In genomic region chr19:50315773-50316448, GRCh38 we compare ENCODE assay signal across 1 cellular context.
TF ChIP-seq lines count a peak whose summit lies in the region.

No MANE protein-coding gene starts in this region.

TF ChIP-seq in K562, 482 proteins besides CTCF, POLR2A, EP300 and RAD21 (continued from another document):
- TF ChIP-seq ZNF444 (CRISPR knock-in tag; IDR thresholded peaks at IDR 0.05) (0 out of 2 replicates have a peak, but pooled peaks have one; percentile 31), ETV1 (tag; conservative IDR thresholded peaks at IDR 0.05; ENCODE audit: low read depth) (peak; percentile 72), YY1 (IDR thresholded peaks at IDR 0.05; ENCODE audit: borderline replicate concordance in 1 of 3, control insufficient read depth in 1 of 3, extremely low read depth in 1 of 3, insufficient read depth in 3 of 3, insufficient read length in 1 of 3, insufficient replicate concordance in 2 of 3, low read depth in 1 of 3, low read length in 2 of 3) (peak in 2 of 3 experiments; percentile 23 to 60), TRIM24 (IDR thresholded peaks at IDR 0.05) (0 out of 4 replicates have a peak, but pooled peaks of 1 of the 2 experiments have one; percentile 42), E2F8 (IDR thresholded peaks at IDR 0.05; ENCODE audit: low read depth, partially characterized antibody) (peak; percentile 47), ETV5 (CRISPR knock-in tag; IDR thresholded peaks at IDR 0.05; ENCODE audit: low read depth) (peak; percentile 64; the same call in 1 of the 2 replicates), E4F1 (CRISPR knock-in tag; IDR thresholded peaks at IDR 0.05; ENCODE audit: borderline replicate concordance) (no peak), FOXM1 (IDR thresholded peaks at IDR 0.05; ENCODE audit: low read depth) (0 out of 2 replicates have a peak, but pooled peaks have one; percentile 11), FOXM1 (CRISPR knock-in tag; IDR thresholded peaks at IDR 0.05; ENCODE audit: low read depth) (no peak), JUN (IDR thresholded peaks at IDR 0.05; ENCODE audit: borderline replicate concordance, low read depth, low read length) (no peak), JUN (CRISPR knock-in tag; IDR thresholded peaks at IDR 0.05; ENCODE audit: borderline replicate concordance) (no peak), POLR2AphosphoS5 (IDR thresholded peaks at IDR 0.05; ENCODE audit: control insufficient read depth, insufficient read depth, low read depth, low read length) (no peak), HDAC2 (IDR thresholded peaks at IDR 0.05) (0 out of 2 replicates have a peak, but pooled peaks have one; percentile 61), SUPT5H (IDR thresholded peaks at IDR 0.05) (0 out of 2 replicates have a peak, but pooled peaks have one; percentile 49), RBFOX2 (IDR thresholded peaks at IDR 0.05; ENCODE audit: low read depth, low read length) (0 out of 2 replicates have a peak, but pooled peaks have one; percentile 22), DPF2 (IDR thresholded peaks at IDR 0.05) (peak; percentile 71; the same call in 1 of the 2 replicates), OTX1 (CRISPR knock-in tag; IDR thresholded peaks at IDR 0.05) (0 out of 2 replicates have a peak, but pooled peaks have one; percentile 42), PRDM10 (IDR thresholded peaks at IDR 0.05; ENCODE audit: partially characterized antibody) (peak; percentile 64), HNRNPUL1 (IDR thresholded peaks at IDR 0.05; ENCODE audit: low read length) (no peak), ELF2 (CRISPR knock-in tag; IDR thresholded peaks at IDR 0.05) (no peak), POLR2AphosphoS2 (IDR thresholded peaks at IDR 0.05; ENCODE audit: low read length) (0 out of 2 replicates have a peak, but pooled peaks have one; percentile 51), ELF1 (tag; IDR thresholded peaks at IDR 0.05) (peak; percentile 74), NONO (IDR thresholded peaks at IDR 0.05; ENCODE audit: low read depth in 2 of 2, low read length in 1 of 2) (peak in 1 of 2 experiments; percentile 45; a peak in 1 of 4 replicates), SRF (CRISPR knock-in tag; IDR thresholded peaks at IDR 0.05) (peak; percentile 75 to 89), NFRKB (IDR thresholded peaks at IDR 0.05; ENCODE audit: low read depth) (peak; percentile 48; the same call in 1 of the 2 replicates), ZBTB2 (IDR thresholded peaks at IDR 0.05) (0 out of 2 replicates have a peak, but pooled peaks have one; percentile 56), POLR2B (IDR thresholded peaks at IDR 0.05; ENCODE audit: low read depth, partially characterized antibody) (peak; percentile 42), ZNF263 (CRISPR knock-in tag; IDR thresholded peaks at IDR 0.05; ENCODE audit: borderline replicate concordance) (peak; percentile 100), CHD4 (IDR thresholded peaks at IDR 0.05; ENCODE audit: insufficient read depth, insufficient replicate concordance, low read depth, low read length, poor library complexity, severe bottlenecking) (no peak), ZNF134 (CRISPR knock-in tag; conservative IDR thresholded peaks at IDR 0.05) (peak; percentile 50; the same call in 1 of the 2 replicates), ARID1B (IDR thresholded peaks at IDR 0.05) (peak; percentile 44), ZNF407 (IDR thresholded peaks at IDR 0.05; ENCODE audit: low read depth) (peak; percentile 42; the same call in 1 of the 2 replicates), SNAPC5 (CRISPR knock-in tag; IDR thresholded peaks at IDR 0.05) (no peak), ZFP36 (IDR thresholded peaks at IDR 0.05; ENCODE audit: low read depth, low read length, partially characterized antibody) (peak; percentile 59), TGIF2 (CRISPR knock-in tag; IDR thresholded peaks at IDR 0.05) (no peak), MAZ (CRISPR knock-in tag; conservative IDR thresholded peaks at IDR 0.05 in 1 of 2, IDR thresholded peaks at IDR 0.05 in 1 of 2) (peak in 1 of 2 experiments; percentile 50; a peak in 1 of 4 replicates), SMARCE1 (IDR thresholded peaks at IDR 0.05) (peak; percentile 60; the same call in 1 of the 2 replicates)
